8 cellular contexts compared by ENCODE assay signal in genomic region chr17:68101075-68101991, GRCh38.
A peak's percentile ranks its signal among the peaks of the same experiment; 100 is the strongest.
DNase-seq lines count a peak whose midpoint lies in the region; ATAC-seq, FAIRE-seq and TF ChIP-seq lines count a peak whose summit lies in the region.

No MANE protein-coding gene starts in this region.

- H3K27me3 ChIP-seq in OCI-LY1 (ENCODE audit: insufficient read depth, low read length) (no peaks in the 10 kb centered on the region), esophagus (ENCODE audit: control insufficient read depth in 1 of 2, insufficient read depth in 2 of 2, low read length in 2 of 2) (no peaks in the 10 kb centered on the region)

- H3K79me2 ChIP-seq in OCI-LY1 (ENCODE audit: insufficient read depth, low read length), result peaks cover 15% of the 10 kb centered on the region

- no peaks in the 10 kb centered on the region for H3K9me2 ChIP-seq in OCI-LY1 (ENCODE audit: low read depth, low read length)

- H3K36me3 ChIP-seq in OCI-LY1 (ENCODE audit: insufficient read depth, low read length) (no peaks in the 10 kb centered on the region; the same call in 1 of the 2 replicates), esophagus (ENCODE audit: control insufficient read depth in 2 of 2, insufficient read depth in 2 of 2, low read length in 1 of 2) (no peaks in the 10 kb centered on the region), mucosa of descending colon (ENCODE audit: low read depth) (no peaks in the 10 kb centered on the region)

- no peaks in the 10 kb centered on the region for H4K20me1 ChIP-seq in OCI-LY1 (ENCODE audit: insufficient read depth, low read length)

- H3K4me1 ChIP-seq in OCI-LY1 (ENCODE audit: insufficient read depth, low read length, severe bottlenecking) (peaks cover 24% of the 10 kb centered on the region), esophagus (ENCODE audit: control insufficient read depth in 2 of 2, insufficient read depth in 2 of 2, low read length in 1 of 2) (no peaks in the 10 kb centered on the region), mucosa of descending colon (ENCODE audit: low read depth) (peaks cover 9% of the 10 kb centered on the region)

- H3K9me3 ChIP-seq in OCI-LY1 (ENCODE audit: low read length), result no peaks in the 10 kb centered on the region
- no peaks in the 10 kb centered on the region for H3K9me3 ChIP-seq in esophagus (ENCODE audit: control insufficient read depth in 2 of 2, insufficient read depth in 1 of 2, low read depth in 1 of 2, low read length in 1 of 2)
- no peaks in the 10 kb centered on the region for H3K9me3 ChIP-seq in mucosa of descending colon

- peak overlapping the region; percentile 57 for H3K4me3 ChIP-seq in AG09309 (ENCODE audit: control insufficient read depth, low read depth, low read length)
- peak overlapping the region; percentile 99 for H3K4me3 ChIP-seq in OCI-LY1 (ENCODE audit: low read depth, low read length, poor library complexity, severe bottlenecking)
- H3K4me3 ChIP-seq in esophagus (ENCODE audit: low read depth in 1 of 2, low read length in 2 of 2), result peak overlapping the region; percentile 93 to 96
- peak overlapping the region; percentile 68 for H3K4me3 ChIP-seq in mucosa of descending colon

- intact Hi-C loops in mucosa of descending colon (cut with DNase I, micrococcal nuclease), result no loop called here

- peak; percentile 99 for FAIRE-seq in HTR-8/SVneo (lab: Jason Lieb, UNC)

- DNase-seq in AG09309 (ENCODE audit: low read depth) (peak; percentile 33), HTR-8/SVneo (ENCODE audit: insufficient read length, low spot score) (peak; percentile 96), mucosa of descending colon (peak; percentile 96)
- peak; percentile 67 to 78 for DNase-seq in activated T-cell treated with anti-CD3 and anti-CD28 coated beads, Interleukin-2, amount 50 U/mL, for 48 hours
- peak; percentile 49 to 63 for DNase-seq in stimulated activated CD8-positive, alpha-beta memory T cell treated with anti-CD3 and anti-CD28 coated beads, Interleukin-15, amount 100 ng/mL, for 48 hours (ENCODE audit: low read depth in 2 of 2)

- peak overlapping the region; percentile 30 for H2AFZ ChIP-seq in OCI-LY1 (ENCODE audit: low read length)

- H3F3A ChIP-seq in OCI-LY1 (ENCODE audit: insufficient read depth, low read length), result no peaks in the 10 kb centered on the region; the same call in 1 of the 2 replicates

- peak; percentile 79 for ATAC-seq in GM19324 (IDR thresholded peaks at IDR 0.05; ENCODE audit: low FRiP score, unreplicated experiment)
- peak; percentile 98 for ATAC-seq in mucosa of descending colon

- 3% methylated on average over 85 to 88 of the region's 88 CpGs for WGBS in esophagus, 2 donors

- peak overlapping the region; percentile 83 for H3K4me2 ChIP-seq in OCI-LY1 (ENCODE audit: low read length)

- peak overlapping the region; percentile 72 for H3K27ac ChIP-seq in OCI-LY1 (ENCODE audit: low read depth, low read length, poor library complexity, severe bottlenecking)
- peak overlapping the region; percentile 85 to 88 for H3K27ac ChIP-seq in esophagus (ENCODE audit: low read depth in 2 of 2, low read length in 1 of 2)

- TF ChIP-seq CTCF in AG09309 (IDR thresholded peaks at IDR 0.05; ENCODE audit: control insufficient read depth, insufficient read depth, low read depth, low read length, missing control alignments), result no peak
- no peak for TF ChIP-seq CTCF in OCI-LY1 (IDR thresholded peaks at IDR 0.05; ENCODE audit: low read length)
- no peak for TF ChIP-seq CTCF in mucosa of descending colon (IDR thresholded peaks at IDR 0.05)

- peak overlapping the region; percentile 95 for H3K9ac ChIP-seq in OCI-LY1 (ENCODE audit: low read length)

Comparison
In these comparisons a context has a peak if more than half of its experiments do, and no peak if none do; other contexts are left out.
1. Peak in every context shown above with its lines: DNase-seq, ATAC-seq, H3K4me3 ChIP-seq and H3K27ac ChIP-seq.
2. DNase-seq: peak in every context shown above with its lines; median percentile 96 in HTR-8/SVneo; 96 in mucosa of descending colon; 72 in activated T-cell treated with anti-CD3 and anti-CD28 coated beads, Interleukin-2, amount 50 U/mL, for 48 hours; 56 in stimulated activated CD8-positive, alpha-beta memory T cell treated with anti-CD3 and anti-CD28 coated beads, Interleukin-15, amount 100 ng/mL, for 48 hours; 33 in AG09309.